ENCODE assay signal across 8 cellular contexts in genomic region chr6:107114213-107114871, GRCh38. TPM values are rescaled to one million over a fixed set of nuclear protein-coding genes. Genes with fewer than 3 reads are reported as not detected.
DNase-seq lines count a peak whose midpoint lies in the region; ATAC-seq, FAIRE-seq and TF ChIP-seq lines count a peak whose summit lies in the region.

No MANE protein-coding gene starts in this region.

- peak overlapping the region; percentile 81 for H3K4me2 ChIP-seq in A549

- peak; percentile 84 to 88 for ATAC-seq in A549
- ATAC-seq in GM18505 (IDR thresholded peaks at IDR 0.05; ENCODE audit: unreplicated experiment), result peak; percentile 57
- peak; percentile 63 for ATAC-seq in HG02973 (IDR thresholded peaks at IDR 0.05; ENCODE audit: unreplicated experiment)
- ATAC-seq in WTC11, result peak; percentile 8

- POLR2A ChIA-PET in A549 (lab: Yijun Ruan, JAX), result interaction anchor here (0.8 kb wide), 2 partner anchors 17 to 779 kb away, joined by 3 to 4 read pairs; no protein-coding TSS in a partner anchor
- POLR2A ChIA-PET in WTC11 (lab: Charles Lee), result interaction anchor here (0.5 to 1.0 kb wide), 7 partner anchors 10 to 789 kb away, joined by 3 to 7 read pairs (median 3); partner anchors contain the start of gene ATG5

- H3K27ac ChIP-seq in A549, result peak overlapping the region; percentile 97 to 100
- H3K27ac ChIP-seq in caudate nucleus (ENCODE audit: low read depth, low read length), result peak overlapping the region; percentile 74

- no peak for TF ChIP-seq EP300 in A549 (IDR thresholded peaks at IDR 0.05)

- H3K4me3 Mint-ChIP-seq in WTC11, result peak overlapping the region; percentile 87

- peak overlapping the region; percentile 97 for H3K4me3 ChIP-seq in A549

- 0% methylated on average over 2 of the region's 104 CpGs for WGBS in A549 (ENCODE audit: missing lambda C conversion rate)

- H3K27ac Mint-ChIP-seq in WTC11, result peak overlapping the region; percentile 98

- peak; percentile 23 to 48; a peak in 3 of 5 replicates for TF ChIP-seq RAD21 in A549 (conservative IDR thresholded peaks at IDR 0.05 in 1 of 2, IDR thresholded peaks at IDR 0.05 in 1 of 2)

- DNase-seq in A549 (ENCODE audit: low read depth in 1 of 2, low spot score in 1 of 2) (peak; percentile 68 to 78), NCI-H2107 treated with DMSO at 0.1 percent for 48 hours (lab: John Stamatoyannopoulos, UW; ENCODE audit: unreplicated experiment) (peak; percentile 38), WTC11 (ENCODE audit: low spot score) (peak; percentile 82), caudate nucleus (lab: John Stamatoyannopoulos, UW) (peak in 58 of 61 donors; percentile 12 to 86 (median 64)), islet precursor cell (peak; percentile 90)
- peak; percentile 76 for DNase-seq in stimulated activated CD4-positive, alpha-beta T cell treated with anti-CD3 and anti-CD28 coated beads, Interleukin-12 subunit alpha, Interleukin-12 subunit beta, amount 100 ng/mL, for 4 hours

- TF ChIP-seq CTCF in A549 (IDR thresholded peaks at IDR 0.05) (peak; percentile 85), WTC11 (IDR thresholded peaks at IDR 0.05) (peak; percentile 91)

- peaks cover 8% of the 10 kb centered on the region; the same call in 1 of the 2 replicates for H3K36me3 Mint-ChIP-seq in WTC11

- no peaks in the 10 kb centered on the region for H3K27me3 Mint-ChIP-seq in WTC11 (ENCODE audit: low read depth)

- CTCF ChIA-PET in A549 (lab: Yijun Ruan, JAX), result interaction anchor here (0.6 to 1.4 kb wide), 21 partner anchors 10 to 775 kb away, joined by 3 to 7 read pairs (median 3); no protein-coding TSS in a partner anchor
- CTCF ChIA-PET in WTC11 (lab: Charles Lee), result interaction anchor here (0.6 to 1.4 kb wide), 18 partner anchors 8 to 775 kb away, joined by 3 to 7 read pairs (median 4); partner anchors contain the start of genes CRYBG1 and MTRES1

- H3K9me3 Mint-ChIP-seq in WTC11, result no peaks in the 10 kb centered on the region

- FAIRE-seq in A549 (lab: Jason Lieb, UNC), result no peak

- peaks cover 10% of the 10 kb centered on the region for H3K4me1 ChIP-seq in A549

- H3K9me3 ChIP-seq in A549, result no peaks in the 10 kb centered on the region

- TF ChIP-seq POLR2A in A549 (IDR thresholded peaks at IDR 0.05; ENCODE audit: low read length), result no peak; the same call in 1 of the 2 replicates
- TF ChIP-seq POLR2A in GM18505 (IDR thresholded peaks at IDR 0.05; ENCODE audit: borderline replicate concordance, extremely low read depth, insufficient read depth, insufficient read length), result peak; percentile 47

- H3K4me1 Mint-ChIP-seq in WTC11, result peaks cover 50% of the 10 kb centered on the region

TF ChIP-seq in A549, 52 proteins besides CTCF, POLR2A, EP300 and RAD21:
- TF ChIP-seq E2F6 (IDR thresholded peaks at IDR 0.05; ENCODE audit: borderline replicate concordance, low read depth) (0 out of 2 replicates have a peak, but pooled peaks have one; percentile 29), MAX (IDR thresholded peaks at IDR 0.05) (peak; percentile 53; the same call in 1 of the 2 replicates), ESRRA (IDR thresholded peaks at IDR 0.05; ENCODE audit: borderline replicate concordance, low read length) (no peak), SMC3 (IDR thresholded peaks at IDR 0.05) (peak; percentile 70), BCL3 (IDR thresholded peaks at IDR 0.05) (no peak), JUN (IDR thresholded peaks at IDR 0.05) (0 out of 5 replicates have a peak, but pooled peaks of 1 of the 2 experiments have one; percentile 27)

TF ChIP-seq in WTC11, 78 proteins besides CTCF, POLR2A, EP300 and RAD21 (continues in another document):
- TF ChIP-seq ZNF317 (CRISPR knock-in tag; IDR thresholded peaks at IDR 0.05; ENCODE audit: borderline replicate concordance, low read depth) (no peak), FOXJ3 (CRISPR knock-in tag; IDR thresholded peaks at IDR 0.05; ENCODE audit: borderline replicate concordance) (no peak), ZNF532 (CRISPR knock-in tag; IDR thresholded peaks at IDR 0.05; ENCODE audit: borderline replicate concordance) (no peak), E2F4 (CRISPR knock-in tag; IDR thresholded peaks at IDR 0.05; ENCODE audit: borderline replicate concordance, low read depth) (no peak; the same call in 1 of the 2 replicates), KAT7 (CRISPR knock-in tag; IDR thresholded peaks at IDR 0.05; ENCODE audit: borderline replicate concordance) (0 out of 2 replicates have a peak, but pooled peaks have one; percentile 52), ETV6 (CRISPR knock-in tag; IDR thresholded peaks at IDR 0.05) (peak; percentile 62; the same call in 1 of the 2 replicates), HMGXB4 (CRISPR knock-in tag; IDR thresholded peaks at IDR 0.05) (peak; percentile 94), TEAD1 (CRISPR knock-in tag; IDR thresholded peaks at IDR 0.05) (0 out of 2 replicates have a peak, but pooled peaks have one; percentile 51), RELA (CRISPR knock-in tag; IDR thresholded peaks at IDR 0.05; ENCODE audit: borderline replicate concordance) (no peak), ZNF416 (CRISPR knock-in tag; IDR thresholded peaks at IDR 0.05) (no peak), MXD4 (CRISPR knock-in tag; IDR thresholded peaks at IDR 0.05; ENCODE audit: borderline replicate concordance) (no peak), NR2C2 (CRISPR knock-in tag; IDR thresholded peaks at IDR 0.05) (no peak), ZNF396 (CRISPR knock-in tag; IDR thresholded peaks at IDR 0.05; ENCODE audit: borderline replicate concordance) (no peak), ZBTB43 (CRISPR knock-in tag; IDR thresholded peaks at IDR 0.05) (no peak)

RNA-seq across cellular contexts. Expression of gene BEND3, which starts 1.0 kb away (rescaled TPM):
- 2.2 and 2.7 TPM in 2 replicates for polyA plus RNA-seq in A549 (2011; rRNA removed)
- polyA plus RNA-seq in A549 (2012; cell fraction: cytosol; rRNA removed), result 2.1 and 2.9 TPM in 2 replicates
- polyA plus RNA-seq in A549 (2012; cell fraction: nucleus; rRNA removed), result 4.4 and 4.7 TPM in 2 replicates
- polyA plus RNA-seq in A549 (2017; fragmentation: RNase III; extraction: RNeasy Plus Mini Kit Qiagen cat#74134 plus additional on column Dnase treatment), result 2.3 to 2.7 TPM (median 2.4 TPM) in 3 replicates
- polyA minus RNA-seq in A549 (2011; rRNA and poly(A)+ RNA removed), result 6.4 and 6.5 TPM in 2 replicates
- 25.4 to 33.8 TPM (median 33.3 TPM) in 3 replicates for total RNA-seq in WTC11 (2021)

Comparison
In these comparisons a context has a peak if more than half of its experiments do, and no peak if none do; other contexts are left out.
1. Peak in every context shown above with its lines: DNase-seq, ATAC-seq, H3K4me3 ChIP-seq and H3K27ac ChIP-seq.
2. ATAC-seq: peak in every context shown above with its lines; median percentile 86 in A549; 63 in HG02973; 57 in GM18505; 8 in WTC11.
3. DNase-seq: peak in every context shown above with its lines; median percentile 90 in islet precursor cell; 82 in WTC11; 76 in stimulated activated CD4-positive, alpha-beta T cell treated with anti-CD3 and anti-CD28 coated beads, Interleukin-12 subunit alpha, Interleukin-12 subunit beta, amount 100 ng/mL, for 4 hours; 73 in A549; 64 in caudate nucleus; 38 in NCI-H2107 treated with DMSO at 0.1 percent for 48 hours.